20 cellular contexts compared by ENCODE assay signal in the genomic region with DNA sequence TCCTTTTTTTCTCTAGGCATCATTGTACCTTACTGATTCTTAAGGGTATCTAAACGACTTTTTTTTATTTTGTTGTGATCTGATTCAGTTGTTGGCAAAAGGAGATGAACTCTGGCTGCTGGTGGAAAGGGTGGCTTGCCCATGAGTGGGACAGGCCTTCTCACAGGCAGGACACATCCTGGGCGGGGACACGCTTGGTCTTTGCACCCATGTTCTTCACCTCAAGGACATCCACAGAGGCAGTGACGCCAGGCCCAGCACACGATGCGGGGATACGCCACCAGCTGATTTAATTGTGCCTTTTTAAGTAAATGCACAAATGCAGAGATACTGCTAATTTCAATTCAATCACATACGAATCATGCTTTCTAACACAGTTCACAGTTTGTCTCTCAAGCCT.
"Had no signal": no experiment of that assay in that cellular context is flagged by ENCODE, and none has a peak within 500 bp of the region (broad histone marks: within the 10 kb centered on the region; RNA-seq: fewer than 3 reads in every experiment).

No MANE protein-coding gene starts in this region.

- H3K27me3 ChIP-seq: dorsolateral prefrontal cortex, ovary, right atrium auricular region, spleen had no signal

- H3K9me3 ChIP-seq: ovary, right atrium auricular region, spleen had no signal

- H3K36me3 ChIP-seq: ovary had no signal

- H3K27ac ChIP-seq: ovary, right atrium auricular region had no signal

- H3K4me3 ChIP-seq: coronary artery, dorsolateral prefrontal cortex, ovary, right atrium auricular region, spleen had no signal

- ATAC-seq: activated CD4-positive, alpha-beta T cell treated with anti-CD3 and anti-CD28 coated beads for 36 hours; activated CD8-positive, alpha-beta memory T cell treated with anti-CD3 and anti-CD28 coated beads, Interleukin-2, amount 10 ng/mL, durations not matched to agents 7 days and 5 days; activated CD8-positive, alpha-beta T cell treated with anti-CD3 and anti-CD28 coated beads, Interleukin-2, amount 10 ng/mL, durations not matched to agents 7 days and 5 days; activated naive CD8-positive, alpha-beta T cell treated with anti-CD3 and anti-CD28 coated beads, Interleukin-2, amount 50 U/mL, for 24 hours; left ventricle myocardium superior; SK-N-SH treated with all-trans-retinoic acid at 6 μM for 48 hours; T-cell had no signal

- DNase-seq: activated CD4-positive, alpha-beta T cell treated with anti-CD3 and anti-CD28 coated beads for 36 hours; activated CD4-positive, CD25-positive, alpha-beta regulatory T cell; activated CD8-positive, alpha-beta memory T cell treated with anti-CD3 and anti-CD28 coated beads, Interleukin-2, amount 10 ng/mL, durations not matched to agents 7 days and 5 days; activated CD8-positive, alpha-beta T cell treated with anti-CD3 and anti-CD28 coated beads, Interleukin-2, amount 10 ng/mL, durations not matched to agents 7 days and 5 days; activated naive CD8-positive, alpha-beta T cell treated with anti-CD3 and anti-CD28 coated beads, Interleukin-2, amount 50 U/mL, for 24 hours; activated T-cell treated with anti-CD3 and anti-CD28 coated beads, Interleukin-2, amount 50 U/mL, for 48 hours; amygdala; dorsolateral prefrontal cortex; effector memory CD4-positive, alpha-beta T cell; left ventricle myocardium superior; mammary epithelial cell; naive B cell; nephron progenitor cell; ovary; spleen; stimulated activated naive CD4-positive, alpha-beta T cell treated with Interleukin-2 at 50 U/mL for 16 hours; T-cell had no signal
